Comparison of ENCODE assay signal across 8 cellular contexts in genomic region chr12:12611512-12612306, GRCh38. TPM values are rescaled to one million over a fixed set of nuclear protein-coding genes. Genes with fewer than 3 reads are reported as not detected.
A peak's percentile ranks its signal among the peaks of the same experiment; 100 is the strongest.
DNase-seq lines count a peak whose midpoint lies in the region; ATAC-seq and TF ChIP-seq lines count a peak whose summit lies in the region.

TSS of gene CREBL2 (plus strand) at chr12:12611876. CDS start at chr12:12612173, 297 bp downstream.

- H3K9ac ChIP-seq in rectal smooth muscle tissue (ENCODE audit: low read length): peak within 1 kb of the TSS; percentile 66

- H3K27ac ChIP-seq in rectal smooth muscle tissue (ENCODE audit: low read depth, low read length): peak within 1 kb of the TSS; percentile 94
- H3K27ac ChIP-seq in aorta (ENCODE audit: low read depth in 1 of 2, low read length in 2 of 2): peak within 1 kb of the TSS; percentile 5 to 58

- intact Hi-C loops in aorta (cut with DNase I): no loop called here

- H3K4me1 ChIP-seq in rectal smooth muscle tissue (ENCODE audit: control insufficient read depth, insufficient read depth, low read length): peaks cover 3% of the 10 kb centered on the region
- peaks cover 0 to 3% of the 10 kb centered on the region in 2 donors for H3K4me1 ChIP-seq in aorta (ENCODE audit: control insufficient read depth in 1 of 2, insufficient read depth in 2 of 2, low read length in 2 of 2)

- H3K36me3 ChIP-seq in rectal smooth muscle tissue (ENCODE audit: control insufficient read depth, insufficient read depth, low read length) (no peaks in the 10 kb centered on the region), aorta (ENCODE audit: control insufficient read depth in 1 of 2, insufficient read depth in 2 of 2, low read length in 1 of 2) (no peaks in the 10 kb centered on the region)

- WGBS in aorta, 2 donors: 1% methylated on average over 44 to 51 of the region's 51 CpGs

- TF ChIP-seq CTCF in astrocyte of the cerebellum (IDR thresholded peaks at IDR 0.05; ENCODE audit: low read depth, low read length, missing control alignments): no peak

- H3K9me3 ChIP-seq in aorta (ENCODE audit: control insufficient read depth, low read length): no peaks in the 10 kb centered on the region

- ATAC-seq in GM18499 (IDR thresholded peaks at IDR 0.05; ENCODE audit: insufficient read depth, unreplicated experiment): peak; percentile 34
- peak; percentile 77 for ATAC-seq in HG02885 (IDR thresholded peaks at IDR 0.05; ENCODE audit: poor library complexity, unreplicated experiment)
- peak; percentile 97 for ATAC-seq in aorta (ENCODE audit: low FRiP score)

- H3K27me3 ChIP-seq in rectal smooth muscle tissue (ENCODE audit: control insufficient read depth, insufficient read depth, low read length) (no peaks in the 10 kb centered on the region), aorta (ENCODE audit: control insufficient read depth in 1 of 2, insufficient read depth in 2 of 2, low read length in 1 of 2) (no peaks in the 10 kb centered on the region)

- peak; percentile 86 to 95 for DNase-seq in NCI-H187 (lab: John Stamatoyannopoulos, UW)
- peak; percentile 79 for DNase-seq in T-helper 9 cell
- peak; percentile 94 for DNase-seq in astrocyte of the cerebellum (ENCODE audit: low read depth)
- DNase-seq in hepatic stellate cell (ENCODE audit: low spot score): peak; percentile 90
- DNase-seq in aorta: peak; percentile 96 to 97

- H3K4me3 ChIP-seq in astrocyte of the cerebellum (ENCODE audit: low read depth, low read length): peak within 1 kb of the TSS; percentile 75
- peak within 1 kb of the TSS; percentile 91 for H3K4me3 ChIP-seq in rectal smooth muscle tissue (ENCODE audit: low read length)
- H3K4me3 ChIP-seq in aorta (ENCODE audit: low read length in 2 of 2): peak within 1 kb of the TSS; percentile 42 to 68

- in situ Hi-C loops in astrocyte of the cerebellum (cut with HindIII; ENCODE audit: low sequenced_read_pairs): no loop called here

RNA-seq across cellular contexts. Expression of gene CREBL2, which starts in this region (rescaled TPM):
- total RNA-seq in aorta: 10 to 100 TPM; 31.2 to 42.5 TPM
- 10 to 100 TPM; 26.6 to 47.1 TPM for polyA plus RNA-seq in aorta

Comparison
In these comparisons a context has a peak if more than half of its experiments do, and no peak if none do; other contexts are left out.
1. Peak in every context shown above with its lines: DNase-seq, ATAC-seq, H3K4me3 ChIP-seq and H3K27ac ChIP-seq.
2. ATAC-seq: peak in every context shown above with its lines; median percentile 97 in aorta; 77 in HG02885; 34 in GM18499.